Comparison of ENCODE assay signal across 16 cellular contexts in genomic region chr5:138528744-138529469, GRCh38. TPM values are rescaled to one million over a fixed set of nuclear protein-coding genes. Genes with fewer than 3 reads are reported as not detected.
DNase-seq lines count a peak whose midpoint lies in the region; ATAC-seq and TF ChIP-seq lines count a peak whose summit lies in the region.
"Had no signal": no experiment of that assay in that cellular context is flagged by ENCODE, and none has a peak within 500 bp of the region (broad histone marks: within the 10 kb centered on the region; RNA-seq: fewer than 3 reads in every experiment).

No MANE protein-coding gene starts in this region.

- no peak for ATAC-seq in CD4-positive, CD25-positive, alpha-beta regulatory T cell (ENCODE audit: low read depth in 2 of 2)
- ATAC-seq: activated naive CD8-positive, alpha-beta T cell treated with anti-CD3 and anti-CD28 coated beads, Interleukin-2, amount 50 U/mL, for 24 hours; sciatic nerve; stimulated activated effector memory CD8-positive, alpha-beta T cell treated with anti-CD3 and anti-CD28 coated beads, Interleukin-12 subunit alpha, Interleukin-12 subunit beta, amount 100 ng/mL, for 72 hours had no signal

- no peak for TF ChIP-seq POLR2A in lower leg skin (IDR thresholded peaks at IDR 0.05)

- H3K4me1 ChIP-seq in CD4-positive, CD25-positive, alpha-beta regulatory T cell (ENCODE audit: control insufficient read depth, insufficient read depth, low read length, poor library complexity, severe bottlenecking) = peaks cover 7% of the 10 kb centered on the region
- 0 out of 2 replicates have a peak, but pooled peaks cover 5% of the 10 kb centered on the region for H3K4me1 ChIP-seq in HUES64 (ENCODE audit: insufficient read depth, low read length)
- H3K4me1 ChIP-seq in neutrophil (ENCODE audit: control insufficient read depth in 1 of 2, insufficient read depth in 1 of 2, low read depth in 1 of 2, low read length in 1 of 2) = peaks cover 25 to 39% of the 10 kb centered on the region in 2 experiments

- H3K27ac Mint-ChIP-seq in CD4-positive, CD25-positive, alpha-beta regulatory T cell = peak overlapping the region in 2 of 3 donors; percentile 63 to 79
- peak overlapping the region; percentile 22 for H3K27ac Mint-ChIP-seq in chondrocyte (ENCODE audit: unreplicated experiment)
- H3K27ac Mint-ChIP-seq: activated CD4-positive, alpha-beta memory T cell treated with anti-CD3 and anti-CD28 coated beads, Interleukin-2, amount 10 ng/mL, durations not matched to agents 7 days and 5 days; activated naive CD8-positive, alpha-beta T cell treated with anti-CD3 and anti-CD28 coated beads, Interleukin-2, amount 50 U/mL, for 24 hours; stimulated activated effector memory CD8-positive, alpha-beta T cell treated with anti-CD3 and anti-CD28 coated beads, Interleukin-12 subunit alpha, Interleukin-12 subunit beta, amount 100 ng/mL, for 72 hours had no signal

- TF ChIP-seq CTCF in chondrocyte (IDR thresholded peaks at IDR 0.05) (no peak), neutrophil (IDR thresholded peaks at IDR 0.05) (no peak), lower leg skin (IDR thresholded peaks at IDR 0.05) (no peak)

- H3K36me3 ChIP-seq in CD4-positive, CD25-positive, alpha-beta regulatory T cell (ENCODE audit: control insufficient read depth, insufficient read depth, low read length) = peaks cover 8% of the 10 kb centered on the region
- H3K36me3 ChIP-seq in HUES64 (ENCODE audit: insufficient read depth, low read length) = peaks cover 52% of the 10 kb centered on the region
- H3K36me3 ChIP-seq in neutrophil = peaks cover 15% of the 10 kb centered on the region

- intact Hi-C loops in lower leg skin (cut with DNase I; ENCODE audit: low total_unique reads) = no loop called here

- peaks cover 5 to 64% (median 52%) of the 10 kb centered on the region in 4 donors for H3K4me1 Mint-ChIP-seq in CD4-positive, CD25-positive, alpha-beta regulatory T cell
- H3K4me1 Mint-ChIP-seq in chondrocyte (ENCODE audit: low read depth) = peaks cover 26% of the 10 kb centered on the region

- no peaks in the 10 kb centered on the region for H3K9me3 Mint-ChIP-seq in CD4-positive, CD25-positive, alpha-beta regulatory T cell
- H3K9me3 Mint-ChIP-seq in chondrocyte (ENCODE audit: low read depth) = no peaks in the 10 kb centered on the region
- H3K9me3 Mint-ChIP-seq: activated CD4-positive, alpha-beta memory T cell treated with anti-CD3 and anti-CD28 coated beads, Interleukin-2, amount 10 ng/mL, durations not matched to agents 7 days and 5 days; activated naive CD8-positive, alpha-beta T cell treated with anti-CD3 and anti-CD28 coated beads, Interleukin-2, amount 50 U/mL, for 24 hours; stimulated activated effector memory CD8-positive, alpha-beta T cell treated with anti-CD3 and anti-CD28 coated beads, Interleukin-12 subunit alpha, Interleukin-12 subunit beta, amount 100 ng/mL, for 72 hours had no signal

- 92% methylated on average over 7 of the region's 7 CpGs for WGBS in HUES64
- 45 to 53% methylated on average over 7 of the region's 7 CpGs for WGBS in lower leg skin, 2 donors

- no peak overlapping the region for H3K4me3 Mint-ChIP-seq in CD4-positive, CD25-positive, alpha-beta regulatory T cell
- H3K4me3 Mint-ChIP-seq in chondrocyte (ENCODE audit: unreplicated experiment) = no peak overlapping the region
- H3K4me3 Mint-ChIP-seq: activated CD4-positive, alpha-beta memory T cell treated with anti-CD3 and anti-CD28 coated beads, Interleukin-2, amount 10 ng/mL, durations not matched to agents 7 days and 5 days; activated naive CD8-positive, alpha-beta T cell treated with anti-CD3 and anti-CD28 coated beads, Interleukin-2, amount 50 U/mL, for 24 hours; stimulated activated effector memory CD8-positive, alpha-beta T cell treated with anti-CD3 and anti-CD28 coated beads, Interleukin-12 subunit alpha, Interleukin-12 subunit beta, amount 100 ng/mL, for 72 hours had no signal

- no peak overlapping the region for H3K4me3 ChIP-seq in CD4-positive, CD25-positive, alpha-beta regulatory T cell (ENCODE audit: low read depth, low read length)
- H3K4me3 ChIP-seq in HUES64 (ENCODE audit: low read length) = no peak overlapping the region
- H3K4me3 ChIP-seq in neutrophil (ENCODE audit: low read depth in 1 of 2, low read length in 1 of 2) = no peak overlapping the region
- H3K4me3 ChIP-seq in lower leg skin (ENCODE audit: low read depth, poor library complexity, severe bottlenecking) = no peak overlapping the region

- H3K27me3 ChIP-seq in CD4-positive, CD25-positive, alpha-beta regulatory T cell (ENCODE audit: control insufficient read depth, insufficient read depth, low read length) = no peaks in the 10 kb centered on the region
- H3K27me3 ChIP-seq in HUES64 (ENCODE audit: insufficient read depth, low read length) (no peaks in the 10 kb centered on the region), neutrophil (no peaks in the 10 kb centered on the region)

- no peaks in the 10 kb centered on the region for H3K27me3 Mint-ChIP-seq in CD4-positive, CD25-positive, alpha-beta regulatory T cell
- H3K27me3 Mint-ChIP-seq in chondrocyte (ENCODE audit: low read depth) = no peaks in the 10 kb centered on the region
- H3K27me3 Mint-ChIP-seq: activated CD4-positive, alpha-beta memory T cell treated with anti-CD3 and anti-CD28 coated beads, Interleukin-2, amount 10 ng/mL, durations not matched to agents 7 days and 5 days; activated naive CD8-positive, alpha-beta T cell treated with anti-CD3 and anti-CD28 coated beads, Interleukin-2, amount 50 U/mL, for 24 hours had no signal

- H3K27ac ChIP-seq in CD4-positive, CD25-positive, alpha-beta regulatory T cell (ENCODE audit: insufficient read depth, low read length, poor library complexity, severe bottlenecking) = no peak overlapping the region
- H3K27ac ChIP-seq in HUES64 (ENCODE audit: low read depth, low read length) = no peak overlapping the region
- H3K27ac ChIP-seq in neutrophil = peak overlapping the region; percentile 44

- peaks cover 17% of the 10 kb centered on the region for H3K36me3 Mint-ChIP-seq in CD4-positive, CD25-positive, alpha-beta regulatory T cell
- peaks cover 14% of the 10 kb centered on the region for H3K36me3 Mint-ChIP-seq in chondrocyte (ENCODE audit: low read depth)

- DNase-seq in CD4-positive, CD25-positive, alpha-beta regulatory T cell = no peak
- DNase-seq in chondrocyte (ENCODE audit: low spot score) (no peak), NCI-H510A treated with DMSO at 0.1 percent for 48 hours (lab: John Stamatoyannopoulos, UW) (no peak), NCI-H2171 treated with DMSO at 0.1 percent for 48 hours (lab: John Stamatoyannopoulos, UW) (no peak), lower leg skin (ENCODE audit: low spot score in 2 of 2) (no peak)
- DNase-seq: activated CD4-positive, alpha-beta memory T cell treated with anti-CD3 and anti-CD28 coated beads, Interleukin-2, amount 10 ng/mL, durations not matched to agents 7 days and 5 days; activated naive CD8-positive, alpha-beta T cell treated with anti-CD3 and anti-CD28 coated beads, Interleukin-2, amount 50 U/mL, for 24 hours; activated T-cell treated with anti-CD3 and anti-CD28 coated beads, Interleukin-2, amount 50 U/mL, for 48 hours; EL; NCI-H1048; NCI-H2081; NCI-H526 had no signal

- no peaks in the 10 kb centered on the region for H3K9me3 ChIP-seq in CD4-positive, CD25-positive, alpha-beta regulatory T cell (ENCODE audit: control insufficient read depth in 2 of 2, low read length in 2 of 2)
- no peaks in the 10 kb centered on the region for H3K9me3 ChIP-seq in HUES64 (ENCODE audit: insufficient read depth, low read depth, low read length)
- H3K9me3 ChIP-seq in neutrophil = no peaks in the 10 kb centered on the region

- H3K9ac ChIP-seq in HUES64 (ENCODE audit: low read depth, low read length) = peak overlapping the region; percentile 30; the same call in 1 of the 2 replicates

RNA-seq across cellular contexts. Expression of gene ETF1, which starts 14.1 kb away (rescaled TPM):
- total RNA-seq in CD4-positive, CD25-positive, alpha-beta regulatory T cell = 170 TPM
- 10 to 100 TPM; 25.9 to 44.3 (median 32.5) TPM for polyA plus RNA-seq in CD4-positive, CD25-positive, alpha-beta regulatory T cell
- polyA plus RNA-seq in HUES64 (2013, experiment 1 of 2) = 164 TPM
- 131 TPM for polyA plus RNA-seq in HUES64 (2013, experiment 2 of 2)
- total RNA-seq in chondrocyte = 85.2 to 92.1 TPM (median 88.6 TPM) in 3 replicates
- total RNA-seq in lower leg skin = 10 to 100 TPM; 64.2 to 92.2 (median 81.3) TPM

RNA-seq across cellular contexts. Expression of gene HSPA9, which starts 46.3 kb away (rescaled TPM):
- total RNA-seq in CD4-positive, CD25-positive, alpha-beta regulatory T cell = 276 TPM
- polyA plus RNA-seq in CD4-positive, CD25-positive, alpha-beta regulatory T cell = 100 to 1,000 TPM; 113 to 129 (median 121) TPM
- 276 TPM for polyA plus RNA-seq in HUES64 (2013, experiment 1 of 2)
- polyA plus RNA-seq in HUES64 (2013, experiment 2 of 2) = 247 TPM
- 164 to 241 TPM (median 237 TPM) in 3 replicates for total RNA-seq in chondrocyte
- total RNA-seq in lower leg skin = 100 to 1,000 TPM; 206 to 248 (median 216) TPM
